In the genomic region with DNA sequence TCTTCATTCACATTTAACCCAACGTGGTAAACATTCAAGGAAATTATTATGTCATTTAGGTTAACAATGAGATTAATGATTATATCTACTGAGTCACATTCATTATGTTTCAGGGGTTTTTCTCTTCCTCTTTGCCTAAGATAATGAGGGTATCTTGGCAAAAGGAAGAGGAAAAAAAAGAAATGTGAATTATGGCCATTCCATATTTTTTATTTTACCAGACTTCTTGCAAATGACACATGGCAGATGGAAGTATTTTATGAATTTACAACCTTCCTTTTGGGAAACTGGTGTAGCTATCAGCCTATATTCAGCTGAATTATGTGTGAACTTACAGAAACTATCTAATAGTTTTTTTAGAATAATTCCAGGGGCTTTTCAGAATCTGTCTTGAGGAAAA, we compare ENCODE assay signal across 8 cellular contexts. TPM values are rescaled to one million over a fixed set of nuclear protein-coding genes. Genes with fewer than 3 reads are reported as not detected.
"Had no signal": no experiment of that assay in that cellular context is flagged by ENCODE, and none has a peak within 500 bp of the region (broad histone marks: within the 10 kb centered on the region; RNA-seq: fewer than 3 reads in every experiment).

No MANE protein-coding gene starts in this region.

- H3K27ac ChIP-seq: GM23248 had no signal

- H3K27ac Mint-ChIP-seq: HFFc6, IgD-negative memory B cell had no signal

- H3K27me3 Mint-ChIP-seq: IgD-negative memory B cell had no signal

- H3K4me3 Mint-ChIP-seq: HFFc6, IgD-negative memory B cell had no signal

- DNase-seq: GM23248, GOT3, H7, HFFc6, KBM-7 had no signal

- H3K9ac ChIP-seq: GM23248 had no signal

- H3K4me1 ChIP-seq: HAP-1 had no signal

- H3K36me3 Mint-ChIP-seq: IgD-negative memory B cell had no signal

- H3K4me3 ChIP-seq: GM23248, HAP-1 had no signal

- H3K36me3 ChIP-seq: HAP-1 had no signal

- H2AFZ ChIP-seq: GM23248 had no signal

- H3K9me3 ChIP-seq: HAP-1 had no signal

- ATAC-seq: HCT116 had no signal

RNA-seq across cellular contexts. Expression of a gene that starts 27.1 kb away (rescaled TPM):
- total RNA-seq: GM23248, H7, HFFc6 had no signal
- polyA plus RNA-seq: GM23248, IgD-negative memory B cell had no signal
